In genomic region chr1:196497824-196498223, GRCh38 we compare ENCODE assay signal across 8 cellular contexts.
"Had no signal": no experiment of that assay in that cellular context is flagged by ENCODE, and none has a peak within 500 bp of the region (broad histone marks: within the 10 kb centered on the region; RNA-seq: fewer than 3 reads in every experiment).

No MANE protein-coding gene starts in this region.

- H3K9me3 Mint-ChIP-seq: GM23338, HFFc6 had no signal

- H3K27ac ChIP-seq: KMS-11 had no signal

- ATAC-seq: GM23338, HCT116 had no signal

- H2AFZ ChIP-seq: GM23338 had no signal

- H3K27ac Mint-ChIP-seq: GM23338, HFFc6 had no signal

- FAIRE-seq: HTR-8/SVneo had no signal

- H3K4me3 ChIP-seq: GM23338, HAP-1 had no signal

- H3K4me2 ChIP-seq: GM23338, KMS-11 had no signal

- DNase-seq: H7, HFFc6, KBM-7 had no signal

- H3K36me3 ChIP-seq: HAP-1 had no signal

- H3K4me3 Mint-ChIP-seq: GM23338, HFFc6 had no signal

- H3K9me3 ChIP-seq: HAP-1 had no signal

- H3K9ac ChIP-seq: KMS-11 had no signal
